In genomic region chr11:22670803-22671202, GRCh38 we compare ENCODE assay signal across 8 cellular contexts. TPM values are rescaled to one million over a fixed set of nuclear protein-coding genes. Genes with fewer than 3 reads are reported as not detected.
DNase-seq lines count a peak whose midpoint lies in the region; ATAC-seq and TF ChIP-seq lines count a peak whose summit lies in the region.

No MANE protein-coding gene starts in this region.

- peaks cover 9% of the 10 kb centered on the region for H3K27me3 Mint-ChIP-seq in type B pancreatic cell
- H3K27me3 Mint-ChIP-seq in activated naive CD8-positive, alpha-beta T cell treated with anti-CD3 and anti-CD28 coated beads for 36 hours: peaks cover 67% of the 10 kb centered on the region

- H3K27ac ChIP-seq in AG04450 (ENCODE audit: low read depth, low read length): no peak overlapping the region
- no peak overlapping the region for H3K27ac ChIP-seq in brain microvascular endothelial cell

- in situ Hi-C loops in brain microvascular endothelial cell (cut with HindIII; ENCODE audit: low pct_ligation_motif_present, low sequenced_read_pairs): no loop called here

- TF ChIP-seq CTCF in AG04450 (IDR thresholded peaks at IDR 0.05; ENCODE audit: low read depth, low read length) (peak; percentile 33; the same call in 1 of the 2 replicates), brain microvascular endothelial cell (IDR thresholded peaks at IDR 0.05; ENCODE audit: low read depth, low read length, missing control alignments) (peak; percentile 11), type B pancreatic cell (conservative IDR thresholded peaks at IDR 0.05) (peak; percentile 65)

- H3K36me3 ChIP-seq in brain microvascular endothelial cell (replicated peaks): no peaks in the 10 kb centered on the region

- CTCF ChIA-PET in AG04450 (lab: Charles Lee): interaction anchor here (0.7 to 1.9 kb wide), 4 partner anchors 17 to 117 kb away, joined by 3 to 14 read pairs (median 4); no protein-coding TSS in a partner anchor

- H3K4me1 Mint-ChIP-seq in type B pancreatic cell (ENCODE audit: unreplicated experiment): peaks cover 25% of the 10 kb centered on the region
- peaks cover 22% of the 10 kb centered on the region for H3K4me1 Mint-ChIP-seq in activated naive CD8-positive, alpha-beta T cell treated with anti-CD3 and anti-CD28 coated beads for 36 hours

- DNase-seq in AG04450 (ENCODE audit: low read depth, low spot score) (no peak), HT1080 (ENCODE audit: low read depth) (peak; percentile 23), brain microvascular endothelial cell (no peak), type B pancreatic cell (ENCODE audit: extremely low spot score, unreplicated experiment) (no peak)
- no peak for DNase-seq in stimulated activated CD4-positive, alpha-beta T cell treated with anti-CD3 and anti-CD28 coated beads, Interleukin-4, amount 100 ng/mL, for 4 hours
- no peak for DNase-seq in activated effector memory CD4-positive, alpha-beta T cell treated with anti-CD3 and anti-CD28 coated beads, Interleukin-2, amount 50 U/mL, for 16 hours
- no peak for DNase-seq in activated naive CD8-positive, alpha-beta T cell treated with anti-CD3 and anti-CD28 coated beads for 36 hours

- no peaks in the 10 kb centered on the region for H3K36me3 Mint-ChIP-seq in type B pancreatic cell
- no peaks in the 10 kb centered on the region for H3K36me3 Mint-ChIP-seq in activated naive CD8-positive, alpha-beta T cell treated with anti-CD3 and anti-CD28 coated beads for 36 hours

- no peak overlapping the region for H3K4me3 ChIP-seq in AG04450 (ENCODE audit: low read depth, low read length)
- H3K4me3 ChIP-seq in brain microvascular endothelial cell (ENCODE audit: low read depth, low read length): no peak overlapping the region

- POLR2A ChIA-PET in AG04450 (lab: Yijun Ruan, JAX): no interaction called here

- H3K4me3 Mint-ChIP-seq in type B pancreatic cell: no peak overlapping the region
- H3K4me3 Mint-ChIP-seq in activated naive CD8-positive, alpha-beta T cell treated with anti-CD3 and anti-CD28 coated beads for 36 hours: no peak overlapping the region

- H3K9me3 ChIP-seq in AG04450 (ENCODE audit: control insufficient read depth, insufficient read depth, low read length): no peaks in the 10 kb centered on the region

- peak; percentile 34 for ATAC-seq in GM18909 (IDR thresholded peaks at IDR 0.05; ENCODE audit: poor library complexity, unreplicated experiment)

- no peak overlapping the region for H3K27ac Mint-ChIP-seq in type B pancreatic cell
- H3K27ac Mint-ChIP-seq in activated naive CD8-positive, alpha-beta T cell treated with anti-CD3 and anti-CD28 coated beads for 36 hours: no peak overlapping the region

- H3K27me3 ChIP-seq in AG04450 (ENCODE audit: control insufficient read depth, insufficient read depth, low read length) (peaks cover 25% of the 10 kb centered on the region), brain microvascular endothelial cell (replicated peaks) (peaks cover 17% of the 10 kb centered on the region)

- no peaks in the 10 kb centered on the region for H3K9me3 Mint-ChIP-seq in type B pancreatic cell
- H3K9me3 Mint-ChIP-seq in activated naive CD8-positive, alpha-beta T cell treated with anti-CD3 and anti-CD28 coated beads for 36 hours: no peaks in the 10 kb centered on the region

RNA-seq across cellular contexts. Expression of gene GAS2, which starts 4.4 kb away (rescaled TPM):
- polyA plus RNA-seq in AG04450 (2011; rRNA removed): 0.32 and 0.67 TPM in 2 replicates
- polyA minus RNA-seq in AG04450 (2011; rRNA and poly(A)+ RNA removed): 0.37 and 0.70 TPM in 2 replicates
- 0.82 and 2.3 TPM in 2 replicates for total RNA-seq in HT1080 (2014; rRNA removed; shearing (Covaris generic))
- 0.59 and 1.1 TPM in 2 replicates for polyA plus RNA-seq in HT1080 (2015; cell fraction: cytosol; rRNA removed)
- polyA plus RNA-seq in HT1080 (2015; cell fraction: nucleus; rRNA removed): 1.2 and 1.4 TPM in 2 replicates
- 8.9 and 15.6 TPM in 2 replicates for total RNA-seq in type B pancreatic cell (ENCODE audit: low replicate concordance)
- total RNA-seq in activated naive CD8-positive, alpha-beta T cell treated with anti-CD3 and anti-CD28 coated beads for 36 hours: 1 to 10 TPM; 1.9 to 2.4 TPM

RNA-seq across cellular contexts. Expression of gene FANCF, which starts 45.2 kb away (rescaled TPM):
- 5.6 and 6.4 TPM in 2 replicates for polyA plus RNA-seq in AG04450 (2011; rRNA removed)
- 3.3 and 4.4 TPM in 2 replicates for polyA minus RNA-seq in AG04450 (2011; rRNA and poly(A)+ RNA removed)
- 9.7 and 10.9 TPM in 2 replicates for total RNA-seq in HT1080 (2014; rRNA removed; shearing (Covaris generic))
- polyA plus RNA-seq in HT1080 (2015; cell fraction: cytosol; rRNA removed): 10.4 and 10.7 TPM in 2 replicates
- polyA plus RNA-seq in HT1080 (2015; cell fraction: nucleus; rRNA removed): 8.2 and 9.0 TPM in 2 replicates
- total RNA-seq in type B pancreatic cell (ENCODE audit: low replicate concordance): 22.5 and 23.2 TPM in 2 replicates
- 10 to 100 TPM; 14.0 to 15.8 TPM for total RNA-seq in activated naive CD8-positive, alpha-beta T cell treated with anti-CD3 and anti-CD28 coated beads for 36 hours

Comparison
In these comparisons a context has a peak if more than half of its experiments do, and no peak if none do; other contexts are left out.
1. CTCF ChIP-seq: peak in every context shown above with its lines; median percentile 65 in type B pancreatic cell; 33 in AG04450; 11 in brain microvascular endothelial cell.